8 cellular contexts compared by ENCODE assay signal in the genomic region with DNA sequence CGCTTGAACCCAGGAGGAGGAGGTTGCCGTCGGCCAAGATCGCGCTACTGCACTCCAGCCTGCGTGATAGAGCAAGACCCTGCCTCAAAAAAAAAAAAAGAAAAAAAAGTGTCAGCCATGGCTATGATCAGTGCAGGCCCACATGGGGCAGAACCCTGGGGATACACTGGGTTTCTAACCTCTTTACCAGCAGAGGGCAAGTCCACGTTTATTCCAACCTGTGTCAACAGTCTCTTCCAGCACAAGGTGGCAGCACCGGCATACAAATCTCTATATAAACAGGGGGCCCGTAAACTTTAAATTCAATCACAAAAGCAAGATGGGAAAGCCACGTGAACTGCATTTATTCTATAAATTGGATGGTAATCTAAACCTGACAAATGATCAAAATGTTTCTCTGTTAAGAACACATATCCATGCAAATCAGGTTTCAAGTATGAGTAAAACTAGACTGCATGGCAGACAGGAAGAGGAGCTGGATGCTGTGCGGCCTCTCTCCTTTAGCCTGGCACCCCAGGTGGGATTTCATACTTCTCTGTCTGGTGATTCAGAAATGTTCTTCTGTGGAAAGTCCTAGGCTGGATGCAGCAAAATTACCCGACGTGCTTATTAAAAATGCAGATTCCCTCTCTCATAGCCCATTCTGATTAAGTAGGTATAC. TPM values are rescaled to one million over a fixed set of nuclear protein-coding genes. Genes with fewer than 3 reads are reported as not detected.
DNase-seq lines count a peak whose midpoint lies in the region; ATAC-seq and TF ChIP-seq lines count a peak whose summit lies in the region.

No MANE protein-coding gene starts in this region.

- WGBS in testis, 2 donors: 49 to 59% methylated on average over 13 of the region's 13 CpGs

- H3K9me3 ChIP-seq in testis: no peaks in the 10 kb centered on the region

- no peak overlapping the region for H3K4me3 Mint-ChIP-seq in activated T-cell treated with anti-CD3 and anti-CD28 coated beads, Interleukin-2, amount 50 U/mL, for 24 hours
- no peak overlapping the region for H3K4me3 Mint-ChIP-seq in nephron progenitor cell

- peaks cover 21% of the 10 kb centered on the region for H3K4me1 ChIP-seq in testis

- TF ChIP-seq CTCF in nephron progenitor cell (IDR thresholded peaks at IDR 0.05) (peak; percentile 86), testis (IDR thresholded peaks at IDR 0.05) (peak; percentile 76 to 91 (median 85))

- H3K27me3 Mint-ChIP-seq in activated T-cell treated with anti-CD3 and anti-CD28 coated beads, Interleukin-2, amount 50 U/mL, for 24 hours: peaks cover 26% of the 10 kb centered on the region
- peaks cover 2% of the 10 kb centered on the region for H3K27me3 Mint-ChIP-seq in nephron progenitor cell (ENCODE audit: low read depth, poor library complexity)

- H3K27me3 ChIP-seq in testis: no peaks in the 10 kb centered on the region

- no peaks in the 10 kb centered on the region for H3K36me3 Mint-ChIP-seq in activated T-cell treated with anti-CD3 and anti-CD28 coated beads, Interleukin-2, amount 50 U/mL, for 24 hours (ENCODE audit: low read depth)
- no peaks in the 10 kb centered on the region for H3K36me3 Mint-ChIP-seq in nephron progenitor cell (ENCODE audit: low read depth)

- no peak for TF ChIP-seq POLR2A in testis (IDR thresholded peaks at IDR 0.05)

- no peak overlapping the region for H3K4me3 ChIP-seq in testis

- DNase-seq in COLO668 (lab: John Stamatoyannopoulos, UW; ENCODE audit: unreplicated experiment) (peak; percentile 85), Kasumi-1 (lab: John Stamatoyannopoulos, UW) (peak; percentile 94 to 95), fibroblast of gingiva (ENCODE audit: low read depth) (peak; percentile 75), nephron progenitor cell (peak; percentile 65), testis (peak; percentile 86)
- peak; percentile 69 for DNase-seq in activated T-cell treated with anti-CD3 and anti-CD28 coated beads, Interleukin-2, amount 50 U/mL, for 24 hours

- no peak overlapping the region for H3K27ac Mint-ChIP-seq in activated T-cell treated with anti-CD3 and anti-CD28 coated beads, Interleukin-2, amount 50 U/mL, for 24 hours
- no peak overlapping the region for H3K27ac Mint-ChIP-seq in nephron progenitor cell

- H3K4me1 Mint-ChIP-seq in activated T-cell treated with anti-CD3 and anti-CD28 coated beads, Interleukin-2, amount 50 U/mL, for 24 hours (ENCODE audit: low read depth): peaks cover 37% of the 10 kb centered on the region
- peaks cover 38% of the 10 kb centered on the region for H3K4me1 Mint-ChIP-seq in nephron progenitor cell

- intact Hi-C loops in testis (cut with DNase I; ENCODE audit: low total_unique reads): loop anchor here (5.0 kb wide), 2 partner anchors 167 to 492 kb away; a partner anchor contains a TSS

- ATAC-seq in GM21360 (IDR thresholded peaks at IDR 0.05; ENCODE audit: unreplicated experiment): peak; percentile 46

- H3K36me3 ChIP-seq in testis (ENCODE audit: low read depth, missing control alignments): no peaks in the 10 kb centered on the region

- no peak overlapping the region for H3K27ac ChIP-seq in testis

- no peaks in the 10 kb centered on the region for H3K9me3 Mint-ChIP-seq in activated T-cell treated with anti-CD3 and anti-CD28 coated beads, Interleukin-2, amount 50 U/mL, for 24 hours
- H3K9me3 Mint-ChIP-seq in nephron progenitor cell: no peaks in the 10 kb centered on the region

TF ChIP-seq in PFSK-1, 5 proteins besides CTCF, POLR2A, EP300 and RAD21:
- TF ChIP-seq, protein P1, sequence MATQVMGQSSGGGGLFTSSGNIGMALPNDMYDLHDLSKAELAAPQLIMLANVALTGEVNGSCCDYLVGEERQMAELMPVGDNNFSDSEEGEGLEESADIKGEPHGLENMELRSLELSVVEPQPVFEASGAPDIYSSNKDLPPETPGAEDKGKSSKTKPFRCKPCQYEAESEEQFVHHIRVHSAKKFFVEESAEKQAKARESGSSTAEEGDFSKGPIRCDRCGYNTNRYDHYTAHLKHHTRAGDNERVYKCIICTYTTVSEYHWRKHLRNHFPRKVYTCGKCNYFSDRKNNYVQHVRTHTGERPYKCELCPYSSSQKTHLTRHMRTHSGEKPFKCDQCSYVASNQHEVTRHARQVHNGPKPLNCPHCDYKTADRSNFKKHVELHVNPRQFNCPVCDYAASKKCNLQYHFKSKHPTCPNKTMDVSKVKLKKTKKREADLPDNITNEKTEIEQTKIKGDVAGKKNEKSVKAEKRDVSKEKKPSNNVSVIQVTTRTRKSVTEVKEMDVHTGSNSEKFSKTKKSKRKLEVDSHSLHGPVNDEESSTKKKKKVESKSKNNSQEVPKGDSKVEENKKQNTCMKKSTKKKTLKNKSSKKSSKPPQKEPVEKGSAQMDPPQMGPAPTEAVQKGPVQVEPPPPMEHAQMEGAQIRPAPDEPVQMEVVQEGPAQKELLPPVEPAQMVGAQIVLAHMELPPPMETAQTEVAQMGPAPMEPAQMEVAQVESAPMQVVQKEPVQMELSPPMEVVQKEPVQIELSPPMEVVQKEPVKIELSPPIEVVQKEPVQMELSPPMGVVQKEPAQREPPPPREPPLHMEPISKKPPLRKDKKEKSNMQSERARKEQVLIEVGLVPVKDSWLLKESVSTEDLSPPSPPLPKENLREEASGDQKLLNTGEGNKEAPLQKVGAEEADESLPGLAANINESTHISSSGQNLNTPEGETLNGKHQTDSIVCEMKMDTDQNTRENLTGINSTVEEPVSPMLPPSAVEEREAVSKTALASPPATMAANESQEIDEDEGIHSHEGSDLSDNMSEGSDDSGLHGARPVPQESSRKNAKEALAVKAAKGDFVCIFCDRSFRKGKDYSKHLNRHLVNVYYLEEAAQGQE (IDR thresholded peaks at IDR 0.05; ENCODE audit: insufficient read depth in 1 of 2, low read depth in 2 of 2, low read length in 2 of 2): no peak
- TF ChIP-seq SIN3A (IDR thresholded peaks at IDR 0.05; ENCODE audit: borderline replicate concordance, insufficient read depth, low read length): 0 out of 2 replicates have a peak, but pooled peaks have one; percentile 41

RNA-seq across cellular contexts. Expression of a gene that starts 60.0 kb away (rescaled TPM):
- not detected for polyA plus RNA-seq in PFSK-1 (2012; ENCODE audit: insufficient read length, low read depth)
- total RNA-seq in testis: 10 to 100 TPM; 11.3 TPM
- polyA plus RNA-seq in testis (ENCODE audit: insufficient read depth, low read depth, low replicate concordance): 7.4 TPM
